In genomic region chr5:158429564-158429963, GRCh38 we compare ENCODE assay signal across 30 cellular contexts.
DNase-seq lines count a peak whose midpoint lies in the region; ATAC-seq and TF ChIP-seq lines count a peak whose summit lies in the region.
"Had no signal": no experiment of that assay in that cellular context is flagged by ENCODE, and none has a peak within 500 bp of the region (broad histone marks: within the 10 kb centered on the region; RNA-seq: fewer than 3 reads in every experiment).

No MANE protein-coding gene starts in this region.

- H3K4me2 ChIP-seq in mammary epithelial cell (ENCODE audit: insufficient read depth, low read depth, low read length) = no peak overlapping the region

- H3K36me3 Mint-ChIP-seq in activated naive CD4-positive, alpha-beta T cell treated with anti-CD3 and anti-CD28 coated beads, Interleukin-2, amount 50 U/mL, for 72 hours = peaks cover 7 to 35% of the 10 kb centered on the region in 2 donors
- H3K36me3 Mint-ChIP-seq: CD4-positive, CD25-positive, alpha-beta regulatory T cell had no signal

- H3K4me3 ChIP-seq in heart left ventricle (no peak overlapping the region), right cardiac atrium (ENCODE audit: low read length) (no peak overlapping the region), mammary epithelial cell (replicated peaks in 1 of 3; ENCODE audit: insufficient read depth in 1 of 3, low read depth in 2 of 3, low read length in 3 of 3) (no peak overlapping the region), vagina (no peak overlapping the region)
- H3K4me3 ChIP-seq: lung, mucosa of descending colon, skin epidermis, suprapubic skin, upper lobe of left lung had no signal

- no peak for ATAC-seq in heart left ventricle
- ATAC-seq in right cardiac atrium = no peak
- no peak for ATAC-seq in activated naive CD4-positive, alpha-beta T cell treated with anti-CD3 and anti-CD28 coated beads, Interleukin-2, amount 50 U/mL, for 72 hours
- ATAC-seq: activated CD4-positive, alpha-beta T cell treated with anti-CD3 and anti-CD28 coated beads for 36 hours; activated CD8-positive, alpha-beta T cell treated with anti-CD3 and anti-CD28 coated beads, Interleukin-2, amount 10 ng/mL, durations not matched to agents 7 days and 5 days; activated T-helper 17 cell treated with anti-CD3 and anti-CD28 coated beads, Interleukin-2, amount 50 U/mL, for 72 hours; mucosa of descending colon; stimulated activated naive B cell treated with anti-CD40 and anti-IgM and Interleukin-4, amounts not matched to agents 10 μg/mL and 1 μg/mL and 100 μg/mL, for 72 hours had no signal

- peak overlapping the region in 1 of 2 donors; percentile 34 for H3K27ac Mint-ChIP-seq in activated naive CD4-positive, alpha-beta T cell treated with anti-CD3 and anti-CD28 coated beads, Interleukin-2, amount 50 U/mL, for 72 hours
- H3K27ac Mint-ChIP-seq: activated CD4-positive, alpha-beta T cell treated with anti-CD3 and anti-CD28 coated beads for 36 hours; activated CD8-positive, alpha-beta T cell treated with anti-CD3 and anti-CD28 coated beads, Interleukin-2, amount 10 ng/mL, durations not matched to agents 7 days and 5 days; activated naive CD4-positive, alpha-beta T cell treated with anti-CD3 and anti-CD28 coated beads, Interleukin-2, amount 10 ng/mL, durations not matched to agents 7 days and 5 days; activated T-helper 17 cell treated with anti-CD3 and anti-CD28 coated beads, Interleukin-2, amount 50 U/mL, for 72 hours; CD4-positive, CD25-positive, alpha-beta regulatory T cell; stimulated activated naive B cell treated with anti-CD40 and anti-IgM and Interleukin-4, amounts not matched to agents 10 μg/mL and 1 μg/mL and 100 μg/mL, for 72 hours had no signal

- in situ Hi-C loops in mammary epithelial cell (cut with MboI; ENCODE audit: low sequenced_read_pairs in 2 of 2) = no loop called here

- dilution Hi-C loops in mammary epithelial cell (cut with HindIII; ENCODE audit: low sequenced_read_pairs) = no loop called here

- TF ChIP-seq POLR2A in heart left ventricle (IDR thresholded peaks at IDR 0.05) (no peak), vagina (IDR thresholded peaks at IDR 0.05) (no peak)

- no TSS peak for BruUV-seq in mammary epithelial cell (replicated peaks; lab: Mats Ljungman, UMichigan)

- H3K79me2 ChIP-seq in mammary epithelial cell (ENCODE audit: insufficient read depth, low read length) = no peaks in the 10 kb centered on the region

- H3K36me3 ChIP-seq in heart left ventricle (no peaks in the 10 kb centered on the region), mammary epithelial cell (ENCODE audit: insufficient read depth, low read length) (no peaks in the 10 kb centered on the region), vagina (no peaks in the 10 kb centered on the region)
- H3K36me3 ChIP-seq: suprapubic skin, upper lobe of left lung had no signal

- H3K9me3 ChIP-seq in heart left ventricle (peaks cover 0 to 9% (median 0%) of the 10 kb centered on the region in 12 donors), right cardiac atrium (ENCODE audit: control insufficient read depth, low read length) (no peaks in the 10 kb centered on the region), mammary epithelial cell (replicated peaks; ENCODE audit: insufficient read depth, low read length) (no peaks in the 10 kb centered on the region), vagina (no peaks in the 10 kb centered on the region)
- H3K9me3 ChIP-seq: mucosa of descending colon, suprapubic skin, upper lobe of left lung had no signal

- CTCF ChIA-PET in mammary epithelial cell (lab: Charles Lee; ENCODE audit: low non-redundant PET) = no interaction called here

- intact Hi-C loops in heart left ventricle (cut with DNase I) (loop anchor here in 1 of 10 donors (10.0 kb wide), 1 partner anchor 265 kb away; no protein-coding TSS in a partner anchor), right cardiac atrium (cut with DNase I) (no loop called here), mammary epithelial cell (cut with micrococcal nuclease) (no loop called here), vagina (cut with DNase I) (no loop called here)

- H3K27me3 ChIP-seq in heart left ventricle (no peaks in the 10 kb centered on the region), right cardiac atrium (ENCODE audit: control insufficient read depth, insufficient read depth) (no peaks in the 10 kb centered on the region), mammary epithelial cell (ENCODE audit: insufficient read depth, low read length) (no peaks in the 10 kb centered on the region), vagina (no peaks in the 10 kb centered on the region)
- H3K27me3 ChIP-seq: suprapubic skin, upper lobe of left lung had no signal

- no peak for TF ChIP-seq CTCF in heart left ventricle (IDR thresholded peaks at IDR 0.05)
- no peak for TF ChIP-seq CTCF in mammary epithelial cell (conservative IDR thresholded peaks at IDR 0.05 in 1 of 2, IDR thresholded peaks at IDR 0.05 in 1 of 2; ENCODE audit: extremely low read depth in 1 of 2, insufficient read depth in 1 of 2, low read depth in 1 of 2, low read length in 2 of 2)
- TF ChIP-seq CTCF in vagina (IDR thresholded peaks at IDR 0.05) = no peak

- 40 to 51% (median 49%) methylated on average over 4 of the region's 4 CpGs for WGBS in heart left ventricle, 4 donors
- WGBS in right cardiac atrium = 54% methylated on average over 4 of the region's 4 CpGs
- 3% methylated on average over 4 of the region's 4 CpGs for WGBS in mammary epithelial cell (ENCODE audit: low coverage, missing lambda C conversion rate)

- no peaks in the 10 kb centered on the region for H4K20me1 ChIP-seq in mammary epithelial cell (ENCODE audit: insufficient read depth, low read length)

- H3K9me3 Mint-ChIP-seq in activated naive CD4-positive, alpha-beta T cell treated with anti-CD3 and anti-CD28 coated beads, Interleukin-2, amount 50 U/mL, for 72 hours = peaks cover 0 to 14% of the 10 kb centered on the region in 2 donors
- H3K9me3 Mint-ChIP-seq: nephron had no signal

- DNase-seq in heart left ventricle = no peak
- DNase-seq in right cardiac atrium = no peak
- peak; percentile 76 for DNase-seq in mammary epithelial cell
- DNase-seq in kidney tubule cell (ENCODE audit: low spot score) = peak; percentile 51
- DNase-seq in vagina (ENCODE audit: extremely low spot score in 2 of 2) = no peak
- no peak for DNase-seq in activated naive CD4-positive, alpha-beta T cell treated with anti-CD3 and anti-CD28 coated beads, Interleukin-2, amount 50 U/mL, for 72 hours (ENCODE audit: low spot score in 2 of 2)
- no peak for DNase-seq in activated CD8-positive, alpha-beta memory T cell treated with anti-CD3 and anti-CD28 coated beads, Interleukin-2, amount 50 U/mL, for 48 hours
- no peak for DNase-seq in NCI-H82 treated with DMSO at 0.1 percent for 48 hours (lab: John Stamatoyannopoulos, UW; ENCODE audit: unreplicated experiment)
- DNase-seq: activated CD4-positive, alpha-beta T cell treated with anti-CD3 and anti-CD28 coated beads for 36 hours; activated CD8-positive, alpha-beta T cell treated with anti-CD3 and anti-CD28 coated beads, Interleukin-2, amount 10 ng/mL, durations not matched to agents 7 days and 5 days; activated naive CD4-positive, alpha-beta T cell treated with anti-CD3 and anti-CD28 coated beads, Interleukin-2, amount 10 ng/mL, durations not matched to agents 7 days and 5 days; amygdala; CD4-positive, CD25-positive, alpha-beta regulatory T cell; DMS79 treated with DMSO at 0.1 percent for 48 hours; GDM1; glutamatergic neuron; HCEC 1CT; Kasumi-1; mucosa of descending colon; NCI-H1694 treated with DMSO at 0.1 percent for 48 hours; NCI-H510A; OCI-M1; stimulated activated naive B cell treated with anti-CD40 and anti-IgM and Interleukin-4, amounts not matched to agents 10 μg/mL and 1 μg/mL and 100 μg/mL, for 72 hours; T-helper 2 cell; upper lobe of left lung had no signal

- peaks cover 0 to 36% (median 5%) of the 10 kb centered on the region in 12 donors for H3K4me1 ChIP-seq in heart left ventricle
- H3K4me1 ChIP-seq in right cardiac atrium (ENCODE audit: control insufficient read depth, insufficient read depth, low read length) = peaks cover 4% of the 10 kb centered on the region
- H3K4me1 ChIP-seq in mammary epithelial cell (ENCODE audit: insufficient read depth, low read length) = peaks cover 17% of the 10 kb centered on the region
- H3K4me1 ChIP-seq in vagina = peaks cover 20% of the 10 kb centered on the region
- H3K4me1 ChIP-seq: suprapubic skin, upper lobe of left lung had no signal

- H3K27ac ChIP-seq in heart left ventricle = peak overlapping the region in 8 of 12 donors; percentile 51 to 89 (median 66)
- H3K27ac ChIP-seq in right cardiac atrium (ENCODE audit: low read length) = no peak overlapping the region
- no peak overlapping the region for H3K27ac ChIP-seq in mammary epithelial cell (ENCODE audit: insufficient read depth, low read depth, low read length)
- peak overlapping the region; percentile 48 for H3K27ac ChIP-seq in vagina

- no peak overlapping the region for H3K9ac ChIP-seq in mammary epithelial cell (ENCODE audit: insufficient read depth, low read length)

- peak overlapping the region; percentile 1 for H2AFZ ChIP-seq in mammary epithelial cell (ENCODE audit: low read depth, low read length)

Comparison
In these comparisons a context has a peak if more than half of its experiments do, and no peak if none do; other contexts are left out.
1. H3K27ac ChIP-seq: peak in heart left ventricle (8 of 12) and vagina (single experiment); none in right cardiac atrium (single experiment) and mammary epithelial cell (single experiment).
2. DNase-seq: peak in mammary epithelial cell (single experiment) and kidney tubule cell (single experiment); none in heart left ventricle (0 of 5), right cardiac atrium (0 of 3), vagina (0 of 2), activated naive CD4-positive, alpha-beta T cell treated with anti-CD3 and anti-CD28 coated beads, Interleukin-2, amount 50 U/mL, for 72 hours (0 of 2), activated CD8-positive, alpha-beta memory T cell treated with anti-CD3 and anti-CD28 coated beads, Interleukin-2, amount 50 U/mL, for 48 hours (single experiment) and NCI-H82 treated with DMSO at 0.1 percent for 48 hours (single experiment).